ENCODE assay signal across 30 cellular contexts in the genomic region with DNA sequence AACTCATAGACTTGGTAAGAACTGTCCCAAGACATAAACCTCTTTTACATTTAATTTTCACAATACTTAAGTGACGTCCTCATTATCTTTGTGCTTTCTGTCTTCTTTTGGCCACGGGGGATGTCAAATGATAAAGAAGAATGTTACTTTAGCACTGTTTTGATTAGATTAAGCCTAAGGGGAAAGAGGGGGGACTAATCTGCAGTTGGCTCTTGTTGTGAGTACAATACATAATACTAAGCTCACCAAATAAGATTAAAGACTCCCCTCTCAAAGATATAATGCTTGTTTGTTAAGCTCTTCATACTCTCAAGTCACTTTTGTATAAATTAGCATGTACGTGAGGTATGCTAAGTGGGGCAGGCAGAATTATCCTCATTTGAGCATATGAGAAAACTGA. TPM values are rescaled to one million over a fixed set of nuclear protein-coding genes. Genes with fewer than 3 reads are reported as not detected.
DNase-seq lines count a peak whose midpoint lies in the region; ATAC-seq and TF ChIP-seq lines count a peak whose summit lies in the region.
"Had no signal": no experiment of that assay in that cellular context is flagged by ENCODE, and none has a peak within 500 bp of the region (broad histone marks: within the 10 kb centered on the region; RNA-seq: fewer than 3 reads in every experiment).

No MANE protein-coding gene starts in this region.

- ATAC-seq in HG03025 (IDR thresholded peaks at IDR 0.05; ENCODE audit: low FRiP score, unreplicated experiment) (no peak), HG02938 (IDR thresholded peaks at IDR 0.05; ENCODE audit: unreplicated experiment) (no peak)
- ATAC-seq: GM12878, GM23338 had no signal

- no peaks in the 10 kb centered on the region for H3K79me1 ChIP-seq in mesenchymal stem cell (replicated peaks; ENCODE audit: low read length, poor library complexity, severe bottlenecking)

- TF ChIP-seq CTCF in A673 (conservative IDR thresholded peaks at IDR 0.05; ENCODE audit: low read depth, low read length) (no peak), smooth muscle cell (IDR thresholded peaks at IDR 0.05; ENCODE audit: borderline replicate concordance, insufficient read depth, poor library complexity, severe bottlenecking) (no peak), foreskin fibroblast (IDR thresholded peaks at IDR 0.05; ENCODE audit: low read depth, low read length) (no peak), breast epithelium (IDR thresholded peaks at IDR 0.05) (no peak)

- 80% methylated on average over 1 of the region's 3 CpGs for WGBS in mesenchymal stem cell
- WGBS in smooth muscle cell (ENCODE audit: low lambda C conversion rate): 61% methylated on average over 3 of the region's 3 CpGs

- no peak overlapping the region for H2AK5ac ChIP-seq in mesenchymal stem cell (ENCODE audit: low read length, severe bottlenecking)

- H2BK5ac ChIP-seq in mesenchymal stem cell (ENCODE audit: low read depth, low read length, poor library complexity, severe bottlenecking): no peak overlapping the region

- H3K4me3 ChIP-seq in A673 (ENCODE audit: low read depth, low read length, poor library complexity, severe bottlenecking): no peak overlapping the region
- H3K4me3 ChIP-seq in mesenchymal stem cell (ENCODE audit: insufficient read depth in 1 of 2, low read depth in 1 of 2, low read length in 2 of 2): no peak overlapping the region
- no peak overlapping the region for H3K4me3 ChIP-seq in smooth muscle cell
- H3K4me3 ChIP-seq in foreskin fibroblast (ENCODE audit: low read depth in 1 of 2, low read length in 2 of 2): no peak overlapping the region
- H3K4me3 ChIP-seq in breast epithelium: no peak overlapping the region
- H3K4me3 ChIP-seq: BLaER1 treated with 17β-estradiol and CSF1 and Interleukin-3, amounts not matched to agents 10 nM and 100 nM; GM12878; GM23338; SJSA1 had no signal

- H3K27ac ChIP-seq in A673 (ENCODE audit: low read depth, low read length, poor library complexity, severe bottlenecking) (no peak overlapping the region), mesenchymal stem cell (ENCODE audit: low read length, poor library complexity, severe bottlenecking) (no peak overlapping the region), smooth muscle cell (ENCODE audit: low read depth) (peak overlapping the region; percentile 75), breast epithelium (no peak overlapping the region)
- H3K27ac ChIP-seq: BLaER1 treated with 17β-estradiol and CSF1 and Interleukin-3, amounts not matched to agents 10 nM and 100 nM; HL-60 had no signal

- no peak overlapping the region for H4K91ac ChIP-seq in mesenchymal stem cell (ENCODE audit: low read length)

- no peak overlapping the region for H3K18ac ChIP-seq in mesenchymal stem cell (ENCODE audit: low read depth in 1 of 2, low read length in 2 of 2)

- no peaks in the 10 kb centered on the region for H3F3A ChIP-seq in smooth muscle cell (ENCODE audit: low read depth)

- no peak for TF ChIP-seq POLR2A in breast epithelium (IDR thresholded peaks at IDR 0.05)

- no peaks in the 10 kb centered on the region for H3K36me3 ChIP-seq in A673 (ENCODE audit: insufficient read depth, low read length, poor library complexity, severe bottlenecking)
- H3K36me3 ChIP-seq in mesenchymal stem cell (ENCODE audit: control insufficient read depth in 1 of 2, insufficient read depth in 2 of 2, low read depth in 1 of 2, low read length in 2 of 2): peaks cover 0 to 35% of the 10 kb centered on the region in 2 experiments
- H3K36me3 ChIP-seq in smooth muscle cell (ENCODE audit: low read depth): no peaks in the 10 kb centered on the region
- no peaks in the 10 kb centered on the region for H3K36me3 ChIP-seq in breast epithelium

- no peak overlapping the region for H3K14ac ChIP-seq in mesenchymal stem cell (ENCODE audit: low read length in 2 of 2)

- CTCF ChIA-PET in A673 (lab: Charles Lee): no interaction called here

- no peak overlapping the region for H2BK15ac ChIP-seq in mesenchymal stem cell (ENCODE audit: low read depth, poor library complexity, severe bottlenecking)

- H3K4me1 ChIP-seq in A673 (ENCODE audit: insufficient read depth, low read length, poor library complexity, severe bottlenecking) (peaks cover 30% of the 10 kb centered on the region), mesenchymal stem cell (ENCODE audit: control insufficient read depth, insufficient read depth, low read depth, low read length) (no peaks in the 10 kb centered on the region), smooth muscle cell (ENCODE audit: low read depth) (no peaks in the 10 kb centered on the region), breast epithelium (no peaks in the 10 kb centered on the region)
- H3K4me1 ChIP-seq: BLaER1 treated with 17β-estradiol and CSF1 and Interleukin-3, amounts not matched to agents 10 nM and 100 nM had no signal

- H3K4me2 ChIP-seq in mesenchymal stem cell (ENCODE audit: low read length, poor library complexity, severe bottlenecking) (no peak overlapping the region), smooth muscle cell (peak overlapping the region; percentile 9)
- H3K4me2 ChIP-seq: BLaER1 treated with 17β-estradiol and CSF1 and Interleukin-3, amounts not matched to agents 10 nM and 100 nM; GM23338 had no signal

- no peak overlapping the region for H3K23ac ChIP-seq in mesenchymal stem cell (ENCODE audit: low read length in 2 of 2)

- H2AFZ ChIP-seq in mesenchymal stem cell (ENCODE audit: low read depth, low read length): no peak overlapping the region
- H2AFZ ChIP-seq in smooth muscle cell (ENCODE audit: low read depth): no peak overlapping the region
- H2AFZ ChIP-seq: GM23338 had no signal

- H2BK12ac ChIP-seq in mesenchymal stem cell (ENCODE audit: low read length in 2 of 2): no peak overlapping the region

- H2BK120ac ChIP-seq in mesenchymal stem cell (ENCODE audit: low read depth, low read length): no peak overlapping the region

- H4K20me1 ChIP-seq in smooth muscle cell (ENCODE audit: low read depth): no peaks in the 10 kb centered on the region

- H3K4ac ChIP-seq in mesenchymal stem cell (ENCODE audit: low read depth in 1 of 2, low read length in 2 of 2): no peak overlapping the region

- H3K27me3 ChIP-seq in A673 (replicated peaks; ENCODE audit: insufficient read depth, low read depth, low read length, poor library complexity): no peaks in the 10 kb centered on the region
- H3K27me3 ChIP-seq in mesenchymal stem cell (ENCODE audit: control insufficient read depth in 1 of 2, insufficient read depth in 1 of 2, low read length in 2 of 2): peaks cover 0 to 41% of the 10 kb centered on the region in 2 experiments
- no peaks in the 10 kb centered on the region for H3K27me3 ChIP-seq in smooth muscle cell (ENCODE audit: low read depth)
- peaks cover 0 to 12% of the 10 kb centered on the region in 2 donors for H3K27me3 ChIP-seq in breast epithelium
- H3K27me3 ChIP-seq: SJSA1 had no signal

- peak overlapping the region; percentile 83 for H3K9ac ChIP-seq in mesenchymal stem cell (ENCODE audit: low read length)
- H3K9ac ChIP-seq in smooth muscle cell (ENCODE audit: low read depth): peak overlapping the region; percentile 56
- H3K9ac ChIP-seq: BLaER1 treated with 17β-estradiol and CSF1 and Interleukin-3, amounts not matched to agents 10 nM and 100 nM had no signal

- no peaks in the 10 kb centered on the region for H3K79me2 ChIP-seq in smooth muscle cell (ENCODE audit: low read depth)

- no peak overlapping the region for H4K8ac ChIP-seq in mesenchymal stem cell (ENCODE audit: low read length)

- no TSS peak for BruUV-seq in A673 (replicated peaks; lab: Mats Ljungman, UMichigan)

- POLR2A ChIA-PET in A673 (lab: Charles Lee; ENCODE audit: low non-redundant PET): no interaction called here

- intact Hi-C loops in A673 (cut with micrococcal nuclease; ENCODE audit: unreplicated experiment): no loop called here
- intact Hi-C loops in breast epithelium (cut with DNase I; ENCODE audit: low total_unique reads): no loop called here

- peak; percentile 51 for DNase-seq in A673 (ENCODE audit: low spot score)
- peak; percentile 75 for DNase-seq in NCI-H82 treated with DMSO at 0.1 percent for 48 hours (lab: John Stamatoyannopoulos, UW; ENCODE audit: unreplicated experiment)
- DNase-seq in mesenchymal stem cell: no peak
- DNase-seq in smooth muscle cell (lab: John Stamatoyannopoulos, UW; ENCODE audit: unreplicated experiment): no peak
- no peak for DNase-seq in foreskin fibroblast
- DNase-seq in breast epithelium (ENCODE audit: low spot score in 2 of 2): no peak
- DNase-seq: 8988T; AML-193; CD4-positive, alpha-beta memory T cell; COR-L47; DMS 273 treated with DMSO at 0.1 percent for 48 hours; DMS79; EL; GDM1; H9; Karpas-422; NCI-H1092; NCI-H1417 treated with DMSO at 0.1 percent for 48 hours; NCI-H1694 treated with DMSO at 0.1 percent for 48 hours; NCI-H2171 treated with DMSO at 0.1 percent for 48 hours; NCI-H774; Right ventricle myocardium superior; RPMI8226 had no signal

- H3K9me3 ChIP-seq in A673 (ENCODE audit: low read depth, low read length, poor library complexity, severe bottlenecking) (no peaks in the 10 kb centered on the region), mesenchymal stem cell (ENCODE audit: control insufficient read depth, low read length) (no peaks in the 10 kb centered on the region), smooth muscle cell (replicated peaks; ENCODE audit: low read depth) (no peaks in the 10 kb centered on the region), breast epithelium (no peaks in the 10 kb centered on the region)
- H3K9me3 ChIP-seq: SJSA1 had no signal

RNA-seq across cellular contexts. Expression of a gene that starts 36.5 kb away (rescaled TPM):
- 25.4 and 27.8 TPM in 2 replicates for total RNA-seq in A673 (2021)
- polyA plus RNA-seq in mesenchymal stem cell (2013, experiment 1 of 2): 16.0 TPM
- 15.7 TPM for polyA plus RNA-seq in mesenchymal stem cell (2013, experiment 2 of 2)
- total RNA-seq in smooth muscle cell: 26.2 TPM in 2 replicates
- polyA plus RNA-seq in smooth muscle cell: 6.3 and 8.7 TPM in 2 replicates
- total RNA-seq in breast epithelium: 10 to 100 TPM; 16.7 to 22.1 (median 17.4) TPM

RNA-seq across cellular contexts. Expression of a gene that starts 53.2 kb away (rescaled TPM):
- total RNA-seq in A673 (2021) (56.9 and 61.2 TPM in 2 replicates), smooth muscle cell (91.5 and 120 TPM in 2 replicates), breast epithelium (10 to 100 TPM; 29.5 to 34.4 (median 33.4) TPM)
- 75.7 TPM for polyA plus RNA-seq in mesenchymal stem cell (2013, experiment 1 of 2)
- polyA plus RNA-seq in mesenchymal stem cell (2013, experiment 2 of 2): 77.8 TPM
- 42.1 and 60.9 TPM in 2 replicates for polyA plus RNA-seq in smooth muscle cell

Comparison
In these comparisons a context has a peak if more than half of its experiments do, and no peak if none do; other contexts are left out.
1. DNase-seq: peak in A673 (single experiment) and NCI-H82 treated with DMSO at 0.1 percent for 48 hours (single experiment); none in mesenchymal stem cell (single experiment), smooth muscle cell (single experiment), foreskin fibroblast (0 of 2) and breast epithelium (0 of 2).